Comparison of ENCODE assay signal across 8 cellular contexts in the genomic region with DNA sequence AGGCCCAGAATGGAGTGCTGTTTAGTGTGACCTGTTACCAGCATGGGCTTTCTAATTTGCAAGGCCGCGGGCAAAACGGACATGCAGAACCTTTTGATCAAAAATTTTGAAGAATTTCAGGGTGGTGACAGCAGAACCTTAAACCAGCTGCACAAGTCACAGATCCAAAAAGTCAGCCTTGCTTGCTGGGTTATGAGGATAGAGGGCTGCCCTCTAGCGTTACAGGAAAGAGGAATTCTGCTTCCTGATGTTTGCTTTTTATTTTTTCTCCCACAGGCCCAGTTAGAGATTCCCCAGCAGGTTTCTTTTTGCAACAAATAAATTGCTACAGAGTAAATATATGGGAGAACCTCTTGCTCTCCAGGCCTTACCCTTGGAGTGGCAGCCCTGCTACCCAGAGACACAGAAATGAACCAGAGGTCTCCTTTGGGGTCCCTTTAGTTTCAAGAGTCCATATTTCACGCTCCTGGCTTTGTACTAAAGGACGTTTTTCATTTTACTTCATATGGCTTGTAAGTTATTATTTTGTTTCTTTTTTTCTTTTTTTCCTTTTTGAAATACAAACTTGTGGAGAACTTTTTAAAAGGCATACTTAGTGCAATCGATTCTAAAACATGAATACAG. TPM values are rescaled to one million over a fixed set of nuclear protein-coding genes. Genes with fewer than 3 reads are reported as not detected.
DNase-seq lines count a peak whose midpoint lies in the region; ATAC-seq, FAIRE-seq and TF ChIP-seq lines count a peak whose summit lies in the region.

No MANE protein-coding gene starts in this region.

- H3K9ac ChIP-seq in HUES6 (ENCODE audit: low read length) = no peak overlapping the region

- POLR2A ChIA-PET in activated CD4-positive, alpha-beta T cell treated with anti-CD3 and anti-CD28 coated beads, Interleukin-2, amount 10 ng/mL, durations not matched to agents 7 days and 5 days (lab: Charles Lee) = no interaction called here

- no peaks in the 10 kb centered on the region for H3K36me3 Mint-ChIP-seq in activated CD4-positive, alpha-beta T cell treated with anti-CD3 and anti-CD28 coated beads, Interleukin-2, amount 10 ng/mL, durations not matched to agents 7 days and 5 days (ENCODE audit: low read depth)

- no peak for FAIRE-seq in urothelium cell line (lab: Jason Lieb, UNC)

- H3K27me3 ChIP-seq in BE2C (peaks cover 23% of the 10 kb centered on the region), HUES6 (ENCODE audit: control insufficient read depth, insufficient read depth, low read length) (no peaks in the 10 kb centered on the region; the same call in 1 of the 2 replicates)

- peaks cover 28% of the 10 kb centered on the region for H3K27me3 Mint-ChIP-seq in activated CD4-positive, alpha-beta T cell treated with anti-CD3 and anti-CD28 coated beads, Interleukin-2, amount 10 ng/mL, durations not matched to agents 7 days and 5 days

- no peaks in the 10 kb centered on the region for H3K36me3 ChIP-seq in BE2C
- H3K36me3 ChIP-seq in HUES6 (ENCODE audit: control insufficient read depth, insufficient read depth, low read length) = no peaks in the 10 kb centered on the region

- H3K27ac ChIP-seq in HUES6 (ENCODE audit: low read depth, low read length) = peak overlapping the region; percentile 19

- peaks cover 3% of the 10 kb centered on the region for H3K4me1 Mint-ChIP-seq in activated CD4-positive, alpha-beta T cell treated with anti-CD3 and anti-CD28 coated beads, Interleukin-2, amount 10 ng/mL, durations not matched to agents 7 days and 5 days

- H3K4me1 ChIP-seq in BE2C (no peaks in the 10 kb centered on the region), HUES6 (ENCODE audit: control insufficient read depth, insufficient read depth, low read length) (peaks cover 39% of the 10 kb centered on the region)

- no peak for DNase-seq in BE2C
- DNase-seq in SHP77 treated with DMSO at 0.1 percent for 48 hours (lab: John Stamatoyannopoulos, UW) = peak; percentile 60
- peak; percentile 29 for DNase-seq in iPS-NIHi11 (ENCODE audit: low spot score)
- DNase-seq in urothelium cell line (ENCODE audit: low spot score) = peak; percentile 61
- no peak for DNase-seq in activated CD4-positive, alpha-beta T cell treated with anti-CD3 and anti-CD28 coated beads, Interleukin-2, amount 10 ng/mL, durations not matched to agents 7 days and 5 days
- DNase-seq in MV-4-11 (lab: John Stamatoyannopoulos, UW) = no peak

- H3K4me3 ChIP-seq in BE2C (ENCODE audit: low read depth, low read length) (no peak overlapping the region), HUES6 (ENCODE audit: low read depth, low read length) (no peak overlapping the region)

- no peaks in the 10 kb centered on the region for H3K9me3 Mint-ChIP-seq in activated CD4-positive, alpha-beta T cell treated with anti-CD3 and anti-CD28 coated beads, Interleukin-2, amount 10 ng/mL, durations not matched to agents 7 days and 5 days

- CTCF ChIA-PET in activated CD4-positive, alpha-beta T cell treated with anti-CD3 and anti-CD28 coated beads, Interleukin-2, amount 10 ng/mL, durations not matched to agents 7 days and 5 days (lab: Charles Lee) = no interaction called here

- no peaks in the 10 kb centered on the region for H3K9me3 ChIP-seq in BE2C
- no peaks in the 10 kb centered on the region for H3K9me3 ChIP-seq in HUES6 (ENCODE audit: control insufficient read depth, insufficient read depth, low read depth, low read length)

- ATAC-seq in HG02642 (IDR thresholded peaks at IDR 0.05; ENCODE audit: poor library complexity, unreplicated experiment) = no peak

- no peak overlapping the region for H3K27ac Mint-ChIP-seq in activated CD4-positive, alpha-beta T cell treated with anti-CD3 and anti-CD28 coated beads, Interleukin-2, amount 10 ng/mL, durations not matched to agents 7 days and 5 days

- H3K4me3 Mint-ChIP-seq in activated CD4-positive, alpha-beta T cell treated with anti-CD3 and anti-CD28 coated beads, Interleukin-2, amount 10 ng/mL, durations not matched to agents 7 days and 5 days = no peak overlapping the region

- peak; percentile 50 for TF ChIP-seq CTCF in BE2C (IDR thresholded peaks at IDR 0.05; ENCODE audit: low read depth, low read length)

RNA-seq across cellular contexts. Expression of gene ADCY2, which starts 3.4 kb away (rescaled TPM):
- 0.20 TPM for polyA plus RNA-seq in BE2C (2012; ENCODE audit: insufficient read depth, insufficient read length, low read depth)
- not detected for total RNA-seq in activated CD4-positive, alpha-beta T cell treated with anti-CD3 and anti-CD28 coated beads, Interleukin-2, amount 10 ng/mL, durations not matched to agents 7 days and 5 days

Comparison
In these comparisons a context has a peak if more than half of its experiments do, and no peak if none do; other contexts are left out.
1. DNase-seq: peak in SHP77 treated with DMSO at 0.1 percent for 48 hours (single experiment), iPS-NIHi11 (single experiment) and urothelium cell line (single experiment); none in BE2C (single experiment), activated CD4-positive, alpha-beta T cell treated with anti-CD3 and anti-CD28 coated beads, Interleukin-2, amount 10 ng/mL, durations not matched to agents 7 days and 5 days (single experiment) and MV-4-11 (single experiment).